Comparison of ENCODE assay signal across 9 cellular contexts in the genomic region with DNA sequence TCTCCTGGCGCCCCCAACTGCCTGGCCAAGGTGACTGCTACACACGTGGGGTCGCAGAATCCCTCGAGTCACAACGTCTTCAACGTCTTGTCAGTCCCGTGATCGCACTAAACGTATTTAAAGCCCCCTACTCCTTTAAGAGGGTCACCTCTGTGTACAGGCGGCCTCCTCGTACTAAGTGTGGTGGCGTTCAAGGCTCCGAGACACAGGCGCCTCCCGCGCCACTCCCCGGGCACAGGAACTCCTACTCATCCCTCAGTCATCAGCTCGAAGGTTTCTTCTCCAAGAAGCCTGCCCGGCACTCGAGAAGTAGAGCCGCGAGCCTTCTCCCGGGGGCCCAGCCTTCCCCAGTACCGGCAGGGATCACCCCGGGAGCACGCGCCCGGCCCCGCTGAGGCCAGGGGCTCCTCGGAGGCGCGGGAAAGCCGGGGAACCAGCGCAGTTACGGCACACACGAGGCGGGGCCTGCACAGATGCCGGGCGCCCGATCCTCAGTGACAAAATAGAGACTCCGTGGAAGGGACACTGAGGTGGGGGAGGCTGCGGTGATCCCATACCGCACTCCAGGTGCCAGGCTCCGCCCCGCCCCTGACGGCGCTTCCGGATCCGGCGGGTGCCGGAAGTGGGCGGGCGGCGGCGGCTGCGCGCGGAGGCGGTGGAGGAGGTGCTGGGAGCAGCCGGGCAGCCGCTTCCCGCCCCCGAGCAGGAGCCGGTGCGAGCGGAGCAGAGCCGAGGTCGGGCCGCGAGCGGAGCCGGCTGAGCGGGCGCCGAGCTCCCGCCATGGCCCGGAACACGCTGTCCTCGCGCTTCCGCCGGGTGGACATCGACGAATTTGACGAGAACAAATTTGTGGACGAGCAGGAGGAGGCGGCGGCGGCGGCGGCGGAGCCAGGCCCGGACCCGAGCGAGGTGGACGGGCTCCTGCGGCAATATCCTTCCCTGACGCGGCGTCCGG. TPM values are rescaled to one million over a fixed set of nuclear protein-coding genes. Genes with fewer than 3 reads are reported as not detected.
DNase-seq lines count a peak whose midpoint lies in the region; ATAC-seq lines count a peak whose summit lies in the region.
"Had no signal": no experiment of that assay in that cellular context is flagged by ENCODE, and none has a peak within 500 bp of the region (broad histone marks: within the 10 kb centered on the region; RNA-seq: fewer than 3 reads in every experiment).

No MANE protein-coding gene starts in this region.

- H3K27ac ChIP-seq in cingulate gyrus (ENCODE audit: low read depth, low read length), result peak overlapping the region; percentile 81

- DNase-seq in AML-193 (lab: John Stamatoyannopoulos, UW), result peak; percentile 71 to 81
- DNase-seq in NCI-H446 (lab: John Stamatoyannopoulos, UW), result peak; percentile 60 to 72
- DNase-seq in activated CD4-positive, alpha-beta T cell treated with anti-CD3 and anti-CD28 coated beads for 4 hours, result peak; percentile 91 to 92
- peak; percentile 86 to 93 for DNase-seq in left colon
- peak; percentile 91 to 94 for DNase-seq in stimulated activated CD4-positive, alpha-beta T cell treated with anti-CD3 and anti-CD28 coated beads, Interleukin-1b, Interleukin-23, amount 100 ng/mL, for 4 hours (ENCODE audit: low read depth in 2 of 2)

- peak; percentile 77 for ATAC-seq in GM18909 (IDR thresholded peaks at IDR 0.05; ENCODE audit: poor library complexity, unreplicated experiment)
- peak; percentile 69 for ATAC-seq in HG03139 (IDR thresholded peaks at IDR 0.05; ENCODE audit: unreplicated experiment)
- ATAC-seq in left colon, result peak; percentile 91

- intact Hi-C loops in left colon (cut with DNase I, micrococcal nuclease), result loop anchor here in 1 of 2 donors (10.0 kb wide), 1 partner anchor 276 kb away; a partner anchor contains a TSS

RNA-seq across cellular contexts. Expression of a gene that starts 6.9 kb away (rescaled TPM):
- 10 to 100 TPM; 43.4 to 51.6 TPM for total RNA-seq in left colon

RNA-seq across cellular contexts. Expression of a gene that starts 7.0 kb away (rescaled TPM):
- total RNA-seq in left colon, result 100 to 1,000 TPM; 771 to 811 TPM

RNA-seq across cellular contexts. Expression of a gene that starts 15.5 kb away (rescaled TPM):
- not detected for total RNA-seq in left colon
- total RNA-seq: activated CD8-positive, alpha-beta memory T cell treated with anti-CD3 and anti-CD28 coated beads for 36 hours had no signal

Comparison
In these comparisons a context has a peak if more than half of its experiments do, and no peak if none do; other contexts are left out.
1. Peak in every context shown above with its lines: DNase-seq, ATAC-seq and H3K27ac ChIP-seq.